12 cellular contexts compared by ENCODE assay signal in genomic region chr11:111370902-111371578, GRCh38. TPM values are rescaled to one million over a fixed set of nuclear protein-coding genes. Genes with fewer than 3 reads are reported as not detected.
A peak's percentile ranks its signal among the peaks of the same experiment; 100 is the strongest.
DNase-seq lines count a peak whose midpoint lies in the region; ATAC-seq and TF ChIP-seq lines count a peak whose summit lies in the region.
"Had no signal": no experiment of that assay in that cellular context is flagged by ENCODE, and none has a peak within 500 bp of the region (broad histone marks: within the 10 kb centered on the region; RNA-seq: fewer than 3 reads in every experiment).

No MANE protein-coding gene starts in this region.

- H3K4me1 ChIP-seq in breast epithelium: no peaks in the 10 kb centered on the region

- TF ChIP-seq POLR2A in lower leg skin (IDR thresholded peaks at IDR 0.05): no peak
- TF ChIP-seq POLR2A in breast epithelium (IDR thresholded peaks at IDR 0.05): no peak

- no peaks in the 10 kb centered on the region for H3K36me3 ChIP-seq in breast epithelium

- no peaks in the 10 kb centered on the region for H3K27me3 Mint-ChIP-seq in T-helper 2 cell treated with Interferon-gamma antibody and Interleukin-4, amounts not matched to agents 5 μg/mL and 100 μg/mL, for 36 hours (ENCODE audit: low read depth)

- peak overlapping the region; percentile 15 for H3K27ac Mint-ChIP-seq in T-helper 2 cell treated with Interferon-gamma antibody and Interleukin-4, amounts not matched to agents 5 μg/mL and 100 μg/mL, for 36 hours

- peaks cover 3% of the 10 kb centered on the region for H3K36me3 Mint-ChIP-seq in T-helper 2 cell treated with Interferon-gamma antibody and Interleukin-4, amounts not matched to agents 5 μg/mL and 100 μg/mL, for 36 hours (ENCODE audit: low read depth)

- H3K4me3 Mint-ChIP-seq in T-helper 2 cell treated with Interferon-gamma antibody and Interleukin-4, amounts not matched to agents 5 μg/mL and 100 μg/mL, for 36 hours: peak overlapping the region; percentile 7

- DNase-seq in stimulated activated naive CD4-positive, alpha-beta T cell treated with Interleukin-2 at 50 U/mL for 16 hours (lab: John Stamatoyannopoulos, UW): peak; percentile 5
- DNase-seq in stimulated activated naive CD4-positive, alpha-beta T cell (lab: John Stamatoyannopoulos, UW): no peak
- peak; percentile 68 for DNase-seq in T-helper 2 cell treated with Interferon-gamma antibody and Interleukin-4, amounts not matched to agents 5 μg/mL and 100 μg/mL, for 36 hours (ENCODE audit: low spot score)
- no peak for DNase-seq in middle frontal gyrus (ENCODE audit: extremely low spot score, low spot score)
- no peak for DNase-seq in foreskin fibroblast
- DNase-seq in lower leg skin (ENCODE audit: low spot score in 2 of 2): no peak
- no peak for DNase-seq in breast epithelium (ENCODE audit: low spot score in 2 of 2)
- DNase-seq: occipital lobe, OCI-M1 had no signal

- H3K9me3 ChIP-seq in breast epithelium: no peaks in the 10 kb centered on the region

- peaks cover 15% of the 10 kb centered on the region for H3K4me1 Mint-ChIP-seq in T-helper 2 cell treated with Interferon-gamma antibody and Interleukin-4, amounts not matched to agents 5 μg/mL and 100 μg/mL, for 36 hours (ENCODE audit: low read depth)

- no peaks in the 10 kb centered on the region for H3K27me3 ChIP-seq in breast epithelium
- H3K27me3 ChIP-seq: BLaER1 had no signal

- TF ChIP-seq CTCF in foreskin fibroblast (IDR thresholded peaks at IDR 0.05; ENCODE audit: low read depth, low read length) (no peak), lower leg skin (IDR thresholded peaks at IDR 0.05) (no peak), breast epithelium (IDR thresholded peaks at IDR 0.05) (no peak)

- no peak overlapping the region for H3K27ac ChIP-seq in breast epithelium

- WGBS in lower leg skin, 2 donors: 60 to 71% methylated on average over 7 of the region's 7 CpGs

- peak; percentile 40 for ATAC-seq in HG02870 (IDR thresholded peaks at IDR 0.05; ENCODE audit: unreplicated experiment)

- H3K4me3 ChIP-seq in foreskin fibroblast (ENCODE audit: low read depth in 1 of 2, low read length in 2 of 2) (no peak overlapping the region), lower leg skin (ENCODE audit: low read depth, poor library complexity, severe bottlenecking) (no peak overlapping the region), breast epithelium (no peak overlapping the region)
- H3K4me3 ChIP-seq: BLaER1 had no signal

- no peaks in the 10 kb centered on the region for H3K9me3 Mint-ChIP-seq in T-helper 2 cell treated with Interferon-gamma antibody and Interleukin-4, amounts not matched to agents 5 μg/mL and 100 μg/mL, for 36 hours

- intact Hi-C loops in lower leg skin (cut with DNase I; ENCODE audit: low total_unique reads) (no loop called here), breast epithelium (cut with DNase I; ENCODE audit: low total_unique reads) (no loop called here)

RNA-seq across cellular contexts. Expression of gene POU2AF1, which starts 8.0 kb away (rescaled TPM):
- total RNA-seq in lower leg skin: under 1 TPM in 1 of 4 donors, not detected in 3; 0.13 TPM
- total RNA-seq in breast epithelium: 1 to 10 TPM in 2 of 3 donors, under 1 TPM in 1; 0.16 to 5.6 (median 3.5) TPM
- total RNA-seq: LHCN-M2, occipital lobe had no signal

Comparison
In these comparisons a context has a peak if more than half of its experiments do, and no peak if none do; other contexts are left out.
1. DNase-seq: peak in stimulated activated naive CD4-positive, alpha-beta T cell treated with Interleukin-2 at 50 U/mL for 16 hours (single experiment) and T-helper 2 cell treated with Interferon-gamma antibody and Interleukin-4, amounts not matched to agents 5 μg/mL and 100 μg/mL, for 36 hours (single experiment); none in stimulated activated naive CD4-positive, alpha-beta T cell (0 of 6), middle frontal gyrus (single experiment), foreskin fibroblast (0 of 2), lower leg skin (0 of 2) and breast epithelium (0 of 2).